31 cellular contexts compared by ENCODE assay signal in genomic region chr2:190504912-190505311, GRCh38.
"Had no signal": no experiment of that assay in that cellular context is flagged by ENCODE, and none has a peak within 500 bp of the region (broad histone marks: within the 10 kb centered on the region; RNA-seq: fewer than 3 reads in every experiment).

No MANE protein-coding gene starts in this region.

- H3K27ac Mint-ChIP-seq: activated CD4-positive, alpha-beta memory T cell treated with anti-CD3 and anti-CD28 coated beads for 36 hours; activated naive CD4-positive, alpha-beta T cell treated with anti-CD3 and anti-CD28 coated beads, Interleukin-2, amount 10 ng/mL, durations not matched to agents 7 days and 5 days; activated naive CD8-positive, alpha-beta T cell treated with anti-CD3 and anti-CD28 coated beads, Interleukin-2, amount 50 U/mL, for 24 hours; activated T-helper 1 cell treated with anti-CD3 and anti-CD28 coated beads, Interleukin-12 subunit alpha, Interleukin-12 subunit beta, Interleukin-2, Interleukin-4 antibody, amounts not matched to agents 30 ng/mL and 10 ng/mL and 1 ng/mL, durations not matched to agents 14 hours and 24 hours and 36 hours; brain had no signal

- H3K27me3 ChIP-seq: cardiac muscle cell, Peyer's patch had no signal

- H3K4me3 ChIP-seq: cardiac muscle cell, K562, Peyer's patch had no signal

- ATAC-seq: activated naive CD8-positive, alpha-beta T cell treated with anti-CD3 and anti-CD28 coated beads, Interleukin-2, amount 50 U/mL, for 24 hours; activated T-cell treated with anti-CD3 and anti-CD28 coated beads, Interleukin-2, amount 50 U/mL, for 4 hours; K562; PC-3; Right ventricle myocardium inferior had no signal

- DNase-seq: activated CD4-positive, alpha-beta memory T cell treated with anti-CD3 and anti-CD28 coated beads for 36 hours; activated CD4-positive, alpha-beta T cell treated with anti-CD3 and anti-CD28 coated beads, Interleukin-2, amount 10 ng/mL, durations not matched to agents 7 days and 5 days; activated CD8-positive, alpha-beta memory T cell treated with anti-CD3 and anti-CD28 coated beads, Interleukin-2, amount 50 U/mL, for 4 hours; activated effector memory CD4-positive, alpha-beta T cell treated with Interleukin-2 at 50 U/mL for 16 hours; activated naive CD4-positive, alpha-beta T cell treated with anti-CD3 and anti-CD28 coated beads, Interleukin-2, amount 10 ng/mL, durations not matched to agents 7 days and 5 days; activated naive CD8-positive, alpha-beta T cell treated with anti-CD3 and anti-CD28 coated beads, Interleukin-2, amount 50 U/mL, for 24 hours; activated T-cell treated with anti-CD3 and anti-CD28 coated beads for 4 hours; activated T-cell treated with anti-CD3 and anti-CD28 coated beads, Interleukin-2, amount 50 U/mL, for 4 hours; NCI-H1105; NCI-H1417 treated with DMSO at 0.1 percent for 48 hours; NCI-H1930; NCI-H2081 treated with DMSO at 0.1 percent for 48 hours; NCI-H226; NCI-H524 treated with DMSO at 0.1 percent for 48 hours; NCI-H748 treated with DMSO at 0.1 percent for 48 hours; NK-92 treated with Interleukin-12 subunit alpha and Interleukin-12 subunit beta, amount 100 ng/mL, for 24 hours; PC-3; Peyer's patch; SIG-M5; SW 1271; T-helper 1 cell; T1000; WERI-Rb-1 had no signal

- H3K9me3 Mint-ChIP-seq: activated CD4-positive, alpha-beta memory T cell treated with anti-CD3 and anti-CD28 coated beads for 36 hours; activated CD4-positive, alpha-beta T cell treated with anti-CD3 and anti-CD28 coated beads, Interleukin-2, amount 10 ng/mL, durations not matched to agents 7 days and 5 days; activated naive CD4-positive, alpha-beta T cell treated with anti-CD3 and anti-CD28 coated beads, Interleukin-2, amount 10 ng/mL, durations not matched to agents 7 days and 5 days; activated naive CD8-positive, alpha-beta T cell treated with anti-CD3 and anti-CD28 coated beads, Interleukin-2, amount 50 U/mL, for 24 hours; activated T-cell treated with anti-CD3 and anti-CD28 coated beads, Interleukin-2, amount 50 U/mL, for 4 hours; activated T-helper 1 cell treated with anti-CD3 and anti-CD28 coated beads, Interleukin-12 subunit alpha, Interleukin-12 subunit beta, Interleukin-2, Interleukin-4 antibody, amounts not matched to agents 30 ng/mL and 10 ng/mL and 1 ng/mL, durations not matched to agents 14 hours and 24 hours and 36 hours; brain; central memory CD8-positive, alpha-beta T cell had no signal

- FAIRE-seq: K562 had no signal

- H3K27ac ChIP-seq: cardiac muscle cell, Peyer's patch, RWPE1, WERI-Rb-1 had no signal

- H3K27me3 Mint-ChIP-seq: activated CD4-positive, alpha-beta memory T cell treated with anti-CD3 and anti-CD28 coated beads for 36 hours; activated CD4-positive, alpha-beta T cell treated with anti-CD3 and anti-CD28 coated beads, Interleukin-2, amount 10 ng/mL, durations not matched to agents 7 days and 5 days; activated naive CD4-positive, alpha-beta T cell treated with anti-CD3 and anti-CD28 coated beads, Interleukin-2, amount 10 ng/mL, durations not matched to agents 7 days and 5 days; activated naive CD8-positive, alpha-beta T cell; activated naive CD8-positive, alpha-beta T cell treated with anti-CD3 and anti-CD28 coated beads, Interleukin-2, amount 50 U/mL, for 24 hours; brain; central memory CD8-positive, alpha-beta T cell had no signal

- H3K36me3 ChIP-seq: cardiac muscle cell had no signal

- H3K4me1 Mint-ChIP-seq: activated CD4-positive, alpha-beta T cell treated with anti-CD3 and anti-CD28 coated beads, Interleukin-2, amount 10 ng/mL, durations not matched to agents 7 days and 5 days; activated naive CD4-positive, alpha-beta T cell treated with anti-CD3 and anti-CD28 coated beads, Interleukin-2, amount 10 ng/mL, durations not matched to agents 7 days and 5 days; brain had no signal

- H3K4me3 Mint-ChIP-seq: activated CD4-positive, alpha-beta memory T cell treated with anti-CD3 and anti-CD28 coated beads for 36 hours; activated CD4-positive, alpha-beta T cell treated with anti-CD3 and anti-CD28 coated beads, Interleukin-2, amount 10 ng/mL, durations not matched to agents 7 days and 5 days; activated naive CD4-positive, alpha-beta T cell treated with anti-CD3 and anti-CD28 coated beads, Interleukin-2, amount 10 ng/mL, durations not matched to agents 7 days and 5 days; activated naive CD8-positive, alpha-beta T cell; activated naive CD8-positive, alpha-beta T cell treated with anti-CD3 and anti-CD28 coated beads, Interleukin-2, amount 50 U/mL, for 24 hours; activated T-cell treated with anti-CD3 and anti-CD28 coated beads, Interleukin-2, amount 50 U/mL, for 4 hours; activated T-helper 1 cell treated with anti-CD3 and anti-CD28 coated beads, Interleukin-12 subunit alpha, Interleukin-12 subunit beta, Interleukin-2, Interleukin-4 antibody, amounts not matched to agents 30 ng/mL and 10 ng/mL and 1 ng/mL, durations not matched to agents 14 hours and 24 hours and 36 hours; brain; central memory CD8-positive, alpha-beta T cell had no signal

- H3K4me1 ChIP-seq: Peyer's patch had no signal

- H3K9me3 ChIP-seq: Peyer's patch had no signal
